9 cellular contexts compared by ENCODE assay signal in the genomic region with DNA sequence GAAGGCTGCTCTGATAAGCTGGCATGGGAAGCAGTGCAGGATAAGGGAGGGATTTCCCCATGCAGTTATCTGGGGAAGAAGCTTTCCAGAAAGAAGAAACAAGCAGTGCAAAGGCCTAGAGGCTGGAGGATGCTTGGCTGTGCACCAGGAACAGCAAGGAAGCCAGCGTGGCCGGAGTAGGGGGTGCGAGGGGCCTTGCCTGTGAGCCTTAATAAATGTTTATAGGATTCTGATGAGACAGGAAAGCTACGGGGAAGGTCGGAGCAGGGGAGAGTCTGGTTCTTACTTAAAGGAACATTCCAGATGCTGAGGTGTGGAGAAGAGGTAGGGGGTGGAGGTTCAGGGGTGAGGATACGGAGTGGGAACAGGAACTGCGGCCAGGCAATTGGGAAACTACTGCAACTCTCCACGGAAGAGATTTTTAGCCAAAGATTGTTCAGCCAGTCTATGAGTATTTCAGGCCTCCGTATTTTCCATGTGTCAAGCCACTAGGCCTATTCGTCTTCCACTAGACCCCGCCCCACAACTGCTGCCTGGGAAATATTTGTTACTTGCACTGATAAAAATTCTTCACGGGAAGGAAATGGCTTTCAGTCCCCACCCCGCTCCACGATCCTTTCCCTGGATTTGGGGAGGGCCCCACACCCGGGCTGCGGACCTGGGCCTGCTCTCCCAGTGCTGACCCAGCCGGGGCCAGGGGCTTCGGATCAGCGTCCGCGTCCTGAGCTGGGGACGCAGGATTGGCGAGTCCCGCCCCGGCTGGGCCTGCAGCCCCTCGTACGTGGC. TPM values are rescaled to one million over a fixed set of nuclear protein-coding genes. Genes with fewer than 3 reads are reported as not detected.
A peak's percentile ranks its signal among the peaks of the same experiment; 100 is the strongest.
DNase-seq lines count a peak whose midpoint lies in the region; ATAC-seq lines count a peak whose summit lies in the region.
"Had no signal": no experiment of that assay in that cellular context is flagged by ENCODE, and none has a peak within 500 bp of the region (broad histone marks: within the 10 kb centered on the region; RNA-seq: fewer than 3 reads in every experiment).

No MANE protein-coding gene starts in this region.

- peak; percentile 36 for ATAC-seq in GM21717 (IDR thresholded peaks at IDR 0.05; ENCODE audit: unreplicated experiment)

- DNase-seq in GM03348 (ENCODE audit: low spot score) (peak; percentile 76), Kasumi-1 (lab: John Stamatoyannopoulos, UW) (peak; percentile 24 to 51), lung microvascular endothelial cell (ENCODE audit: low read depth in 2 of 2) (peak; percentile 52 to 68)
- peak; percentile 55 for DNase-seq in activated CD4-positive, alpha-beta T cell treated with anti-CD3 and anti-CD28 coated beads for 48 hours
- DNase-seq in effector CD4-positive, alpha-beta T cell, result peak; percentile 11
- peak; percentile 6 for DNase-seq in stimulated activated CD8-positive, alpha-beta memory T cell treated with anti-CD3 and anti-CD28 coated beads, Interleukin-15, amount 100 ng/mL, for 24 hours (ENCODE audit: low read depth)
- no peak for DNase-seq in activated effector memory CD4-positive, alpha-beta T cell treated with Interleukin-2 at 50 U/mL for 16 hours

RNA-seq across cellular contexts. Expression of gene EIF2AK2, which starts 0.5 kb away (rescaled TPM):
- 16.8 and 17.5 TPM in 2 replicates for total RNA-seq in lung microvascular endothelial cell

RNA-seq across cellular contexts. Expression of gene SULT6B1, which starts 32.2 kb away (rescaled TPM):
- not detected in 2 replicates for total RNA-seq in lung microvascular endothelial cell
- total RNA-seq: pulmonary artery endothelial cell had no signal

RNA-seq across cellular contexts. Expression of gene CEBPZOS, which starts 40.0 kb away (rescaled TPM):
- 4.6 and 7.4 TPM in 2 replicates for total RNA-seq in lung microvascular endothelial cell
